ENCODE assay signal across 8 cellular contexts in genomic region chr1:220775238-220775853, GRCh38. TPM values are rescaled to one million over a fixed set of nuclear protein-coding genes. Genes with fewer than 3 reads are reported as not detected.
DNase-seq lines count a peak whose midpoint lies in the region.

No MANE protein-coding gene starts in this region.

- peak; percentile 11 to 20 for DNase-seq in activated CD4-positive, alpha-beta T cell treated with anti-CD3 and anti-CD28 coated beads for 24 hours (ENCODE audit: low read depth in 2 of 2)
- DNase-seq in activated CD4-positive, alpha-beta T cell treated with anti-CD3 and anti-CD28 coated beads for 1 hour: no peak
- peak; percentile 54 for DNase-seq in NCI-H460 (ENCODE audit: extremely low read depth, low read depth)
- DNase-seq in activated naive CD4-positive, alpha-beta T cell treated with anti-CD3 and anti-CD28 coated beads, Interleukin-2, amount 50 U/mL, for 16 hours: peak; percentile 24
- peak; percentile 56 for DNase-seq in iPS-NIHi11 (ENCODE audit: low spot score)
- DNase-seq in stimulated activated CD8-positive, alpha-beta memory T cell treated with anti-CD3 and anti-CD28 coated beads, Interleukin-2, amount 100 ng/mL, for 48 hours (ENCODE audit: low read depth in 2 of 2): peak; percentile 14 to 37
- DNase-seq in HPDE6-E6E7 (ENCODE audit: extremely low spot score): no peak
- DNase-seq in foreskin melanocyte: no peak

RNA-seq across cellular contexts. Expression of gene MTARC1, which starts 11.4 kb away (rescaled TPM):
- 9.4 and 10.9 TPM in 2 replicates for total RNA-seq in NCI-H460 (2014; rRNA removed; shearing (Covaris generic))
- polyA plus RNA-seq in NCI-H460 (2014; cell fraction: nucleus; rRNA removed): 15.0 and 16.8 TPM in 2 replicates

RNA-seq across cellular contexts. Expression of gene MTARC2, which starts 27.2 kb away (rescaled TPM):
- total RNA-seq in NCI-H460 (2014; rRNA removed; shearing (Covaris generic)): 7.3 and 10.7 TPM in 2 replicates
- polyA plus RNA-seq in NCI-H460 (2014; cell fraction: nucleus; rRNA removed): 31.9 and 46.3 TPM in 2 replicates

Comparison
In these comparisons a context has a peak if more than half of its experiments do, and no peak if none do; other contexts are left out.
1. DNase-seq: peak in activated CD4-positive, alpha-beta T cell treated with anti-CD3 and anti-CD28 coated beads for 24 hours (2 of 2), NCI-H460 (single experiment), activated naive CD4-positive, alpha-beta T cell treated with anti-CD3 and anti-CD28 coated beads, Interleukin-2, amount 50 U/mL, for 16 hours (single experiment), iPS-NIHi11 (single experiment) and stimulated activated CD8-positive, alpha-beta memory T cell treated with anti-CD3 and anti-CD28 coated beads, Interleukin-2, amount 100 ng/mL, for 48 hours (2 of 2); none in activated CD4-positive, alpha-beta T cell treated with anti-CD3 and anti-CD28 coated beads for 1 hour (single experiment), HPDE6-E6E7 (single experiment) and foreskin melanocyte (single experiment).